In the genomic region with DNA sequence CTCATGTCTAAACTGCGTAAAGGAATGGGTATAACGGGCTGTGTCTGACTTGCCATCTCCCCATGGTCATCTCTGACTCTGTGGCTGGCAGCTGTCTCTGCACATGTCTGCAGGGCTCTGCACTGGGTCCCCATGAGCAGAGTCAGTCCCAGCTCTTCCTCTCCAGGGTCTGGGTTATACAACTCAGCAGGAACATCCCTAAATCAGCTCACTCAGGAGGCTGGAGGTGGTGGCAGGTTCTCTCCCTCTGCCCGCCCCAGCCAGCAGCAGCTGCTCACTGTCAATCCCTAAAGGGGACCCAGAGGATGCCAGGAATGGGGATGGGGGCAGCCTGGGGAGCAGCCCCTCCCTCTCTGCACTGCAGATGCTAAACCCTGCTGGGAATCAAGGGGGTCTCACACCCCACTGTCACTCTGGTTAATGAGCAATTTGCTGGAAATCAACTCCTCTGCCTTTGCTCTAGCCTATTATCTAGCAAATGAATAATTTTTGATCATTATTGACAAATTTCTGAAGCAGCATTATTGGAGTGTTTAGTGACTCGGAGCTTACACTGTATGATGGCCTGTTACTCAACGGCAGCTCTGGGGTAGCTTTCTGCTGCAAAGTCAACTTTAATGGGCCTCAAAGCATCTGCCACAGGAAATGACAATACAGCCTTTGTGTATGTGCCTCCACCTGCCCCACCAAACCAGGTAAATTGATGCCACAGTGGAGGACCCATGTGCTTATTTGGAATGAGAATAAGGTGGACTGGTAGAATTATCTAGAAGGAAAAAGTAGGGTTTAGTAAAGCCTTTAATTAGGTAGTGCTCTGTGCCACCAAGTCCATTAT, we compare ENCODE assay signal across 20 cellular contexts. TPM values are rescaled to one million over a fixed set of nuclear protein-coding genes. Genes with fewer than 3 reads are reported as not detected.
DNase-seq lines count a peak whose midpoint lies in the region; ATAC-seq and TF ChIP-seq lines count a peak whose summit lies in the region.
"Had no signal": no experiment of that assay in that cellular context is flagged by ENCODE, and none has a peak within 500 bp of the region (broad histone marks: within the 10 kb centered on the region; RNA-seq: fewer than 3 reads in every experiment).

No MANE protein-coding gene starts in this region.

- H3K27ac ChIP-seq in right atrium auricular region (no peak overlapping the region), heart left ventricle (no peak overlapping the region), thyroid gland (no peak overlapping the region)
- H3K27ac ChIP-seq: BLaER1, skin epidermis had no signal

- TF ChIP-seq POLR2A in heart left ventricle (IDR thresholded peaks at IDR 0.05) (no peak), thyroid gland (IDR thresholded peaks at IDR 0.05) (no peak)

- H3K36me3 ChIP-seq in right atrium auricular region (no peaks in the 10 kb centered on the region), heart left ventricle (no peaks in the 10 kb centered on the region), thyroid gland (no peaks in the 10 kb centered on the region)
- H3K36me3 ChIP-seq: BLaER1 had no signal

- TF ChIP-seq CTCF in right atrium auricular region (IDR thresholded peaks at IDR 0.05) (no peak), heart left ventricle (IDR thresholded peaks at IDR 0.05) (no peak), GM20000 (IDR thresholded peaks at IDR 0.05; ENCODE audit: extremely low read depth, missing control alignments) (no peak), thyroid gland (IDR thresholded peaks at IDR 0.05) (no peak)

- peak; percentile 11 for DNase-seq in right atrium auricular region (ENCODE audit: low spot score)
- DNase-seq in heart left ventricle: no peak
- peak; percentile 10 for DNase-seq in activated CD8-positive, alpha-beta memory T cell treated with anti-CD3 and anti-CD28 coated beads, Interleukin-2, amount 50 U/mL, for 48 hours
- DNase-seq in mucosa of gallbladder (ENCODE audit: low spot score): peak; percentile 4
- no peak for DNase-seq in GM20000 (ENCODE audit: low spot score)
- no peak for DNase-seq in HuH-7 (ENCODE audit: low spot score)
- no peak for DNase-seq in thyroid gland
- DNase-seq: caudate nucleus; kidney; NCI-H2029 treated with DMSO at 0.1 percent for 48 hours; NCI-H345; stimulated activated CD4-positive, alpha-beta T cell treated with anti-CD3 and anti-CD28 coated beads, Interleukin-1b, Interleukin-23, amount 100 ng/mL, for 48 hours had no signal

- H3K9me3 ChIP-seq in right atrium auricular region (no peaks in the 10 kb centered on the region), heart left ventricle (peaks cover 0 to 5% (median 0%) of the 10 kb centered on the region in 12 donors), thyroid gland (no peaks in the 10 kb centered on the region)
- H3K9me3 ChIP-seq: BLaER1, Caco-2 had no signal

- H3K27me3 ChIP-seq in right atrium auricular region (no peaks in the 10 kb centered on the region), heart left ventricle (peaks cover 0 to 9% (median 0%) of the 10 kb centered on the region in 9 donors), thyroid gland (no peaks in the 10 kb centered on the region)
- H3K27me3 ChIP-seq: BLaER1 had no signal

- H3K4me1 ChIP-seq in right atrium auricular region (no peaks in the 10 kb centered on the region), heart left ventricle (no peaks in the 10 kb centered on the region), thyroid gland (no peaks in the 10 kb centered on the region)
- H3K4me1 ChIP-seq: BLaER1 had no signal

- 73 to 76% (median 74%) methylated on average over 5 of the region's 5 CpGs for WGBS in heart left ventricle, 4 donors
- WGBS in thyroid gland, 2 donors: 83 to 84% methylated on average over 5 of the region's 5 CpGs

- ATAC-seq in heart left ventricle (no peak), HG03097 (IDR thresholded peaks at IDR 0.05; ENCODE audit: low FRiP score, unreplicated experiment) (no peak)
- ATAC-seq: T-cell had no signal

- intact Hi-C loops in heart left ventricle (cut with DNase I) (no loop called here), thyroid gland (cut with DNase I) (no loop called here)

- H3K4me3 ChIP-seq in right atrium auricular region: no peak overlapping the region
- H3K4me3 ChIP-seq in heart left ventricle: no peak overlapping the region
- no peak overlapping the region for H3K4me3 ChIP-seq in thyroid gland (replicated peaks in 1 of 3)
- H3K4me3 ChIP-seq: BLaER1, skin epidermis had no signal

RNA-seq across cellular contexts. Expression of a gene that starts 55.7 kb away (rescaled TPM):
- total RNA-seq in right atrium auricular region: under 1 TPM; 0.07 to 0.35 TPM
- total RNA-seq in heart left ventricle: 1 to 10 TPM in 1 of 9 donors, under 1 TPM in 3, not detected in 5; 0.29 to 1.5 (median 0.41) TPM
- polyA plus RNA-seq in heart left ventricle: under 1 TPM; under 0.01 to 0.04 TPM
- 18.0 TPM for total RNA-seq in mucosa of gallbladder
- total RNA-seq in thyroid gland: 100 to 1,000 TPM in 1 of 4 donors, 10 to 100 TPM in 3; 55.6 to 126 (median 90.8) TPM
- total RNA-seq: activated CD8-positive, alpha-beta memory T cell treated with anti-CD3 and anti-CD28 coated beads for 36 hours; activated T-helper 1 cell treated with anti-CD3 and anti-CD28 coated beads, Interleukin-12 subunit alpha, Interleukin-12 subunit beta, Interleukin-2, Interleukin-4 antibody, amounts not matched to agents 30 ng/mL and 10 ng/mL and 1 ng/mL, durations not matched to agents 14 hours and 24 hours and 36 hours; endothelial cell of umbilical vein had no signal
- polyA plus RNA-seq: endothelial cell of umbilical vein had no signal

Comparison
In these comparisons a context has a peak if more than half of its experiments do, and no peak if none do; other contexts are left out.
1. DNase-seq: peak in right atrium auricular region (single experiment), activated CD8-positive, alpha-beta memory T cell treated with anti-CD3 and anti-CD28 coated beads, Interleukin-2, amount 50 U/mL, for 48 hours (single experiment) and mucosa of gallbladder (single experiment); none in heart left ventricle (0 of 5), GM20000 (single experiment), HuH-7 (single experiment) and thyroid gland (0 of 2).